ENCODE assay signal across 2 cellular contexts in genomic region chr2:44335806-44336538, GRCh38.
TF ChIP-seq lines count a peak whose summit lies in the region.

No MANE protein-coding gene starts in this region.

TF ChIP-seq in SK-N-SH, 30 proteins besides CTCF, POLR2A, EP300 and RAD21 (continued from another document):
- TF ChIP-seq TAF1 (IDR thresholded peaks at IDR 0.05; ENCODE audit: borderline replicate concordance, low read depth, low read length) = no peak
- no peak for TF ChIP-seq NRF1 (IDR thresholded peaks at IDR 0.05; ENCODE audit: low read depth, low read length)
- TF ChIP-seq, protein P1, sequence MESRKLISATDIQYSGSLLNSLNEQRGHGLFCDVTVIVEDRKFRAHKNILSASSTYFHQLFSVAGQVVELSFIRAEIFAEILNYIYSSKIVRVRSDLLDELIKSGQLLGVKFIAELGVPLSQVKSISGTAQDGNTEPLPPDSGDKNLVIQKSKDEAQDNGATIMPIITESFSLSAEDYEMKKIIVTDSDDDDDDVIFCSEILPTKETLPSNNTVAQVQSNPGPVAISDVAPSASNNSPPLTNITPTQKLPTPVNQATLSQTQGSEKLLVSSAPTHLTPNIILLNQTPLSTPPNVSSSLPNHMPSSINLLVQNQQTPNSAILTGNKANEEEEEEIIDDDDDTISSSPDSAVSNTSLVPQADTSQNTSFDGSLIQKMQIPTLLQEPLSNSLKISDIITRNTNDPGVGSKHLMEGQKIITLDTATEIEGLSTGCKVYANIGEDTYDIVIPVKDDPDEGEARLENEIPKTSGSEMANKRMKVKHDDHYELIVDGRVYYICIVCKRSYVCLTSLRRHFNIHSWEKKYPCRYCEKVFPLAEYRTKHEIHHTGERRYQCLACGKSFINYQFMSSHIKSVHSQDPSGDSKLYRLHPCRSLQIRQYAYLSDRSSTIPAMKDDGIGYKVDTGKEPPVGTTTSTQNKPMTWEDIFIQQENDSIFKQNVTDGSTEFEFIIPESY (IDR thresholded peaks at IDR 0.05; ENCODE audit: borderline replicate concordance, low read depth) = no peak
- TF ChIP-seq TCF12 (IDR thresholded peaks at IDR 0.05) = no peak
- TF ChIP-seq, protein P2, sequence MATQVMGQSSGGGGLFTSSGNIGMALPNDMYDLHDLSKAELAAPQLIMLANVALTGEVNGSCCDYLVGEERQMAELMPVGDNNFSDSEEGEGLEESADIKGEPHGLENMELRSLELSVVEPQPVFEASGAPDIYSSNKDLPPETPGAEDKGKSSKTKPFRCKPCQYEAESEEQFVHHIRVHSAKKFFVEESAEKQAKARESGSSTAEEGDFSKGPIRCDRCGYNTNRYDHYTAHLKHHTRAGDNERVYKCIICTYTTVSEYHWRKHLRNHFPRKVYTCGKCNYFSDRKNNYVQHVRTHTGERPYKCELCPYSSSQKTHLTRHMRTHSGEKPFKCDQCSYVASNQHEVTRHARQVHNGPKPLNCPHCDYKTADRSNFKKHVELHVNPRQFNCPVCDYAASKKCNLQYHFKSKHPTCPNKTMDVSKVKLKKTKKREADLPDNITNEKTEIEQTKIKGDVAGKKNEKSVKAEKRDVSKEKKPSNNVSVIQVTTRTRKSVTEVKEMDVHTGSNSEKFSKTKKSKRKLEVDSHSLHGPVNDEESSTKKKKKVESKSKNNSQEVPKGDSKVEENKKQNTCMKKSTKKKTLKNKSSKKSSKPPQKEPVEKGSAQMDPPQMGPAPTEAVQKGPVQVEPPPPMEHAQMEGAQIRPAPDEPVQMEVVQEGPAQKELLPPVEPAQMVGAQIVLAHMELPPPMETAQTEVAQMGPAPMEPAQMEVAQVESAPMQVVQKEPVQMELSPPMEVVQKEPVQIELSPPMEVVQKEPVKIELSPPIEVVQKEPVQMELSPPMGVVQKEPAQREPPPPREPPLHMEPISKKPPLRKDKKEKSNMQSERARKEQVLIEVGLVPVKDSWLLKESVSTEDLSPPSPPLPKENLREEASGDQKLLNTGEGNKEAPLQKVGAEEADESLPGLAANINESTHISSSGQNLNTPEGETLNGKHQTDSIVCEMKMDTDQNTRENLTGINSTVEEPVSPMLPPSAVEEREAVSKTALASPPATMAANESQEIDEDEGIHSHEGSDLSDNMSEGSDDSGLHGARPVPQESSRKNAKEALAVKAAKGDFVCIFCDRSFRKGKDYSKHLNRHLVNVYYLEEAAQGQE (IDR thresholded peaks at IDR 0.05; ENCODE audit: low read depth, low read length) = no peak
- no peak for TF ChIP-seq FOXM1 (IDR thresholded peaks at IDR 0.05; ENCODE audit: low read depth)

TF ChIP-seq in WTC11, 78 proteins besides CTCF, POLR2A, EP300 and RAD21 (continued from another document):
- no peak for TF ChIP-seq ATF6 (CRISPR knock-in tag; IDR thresholded peaks at IDR 0.05)
- TF ChIP-seq ATF1 (CRISPR knock-in tag; IDR thresholded peaks at IDR 0.05) = no peak
- TF ChIP-seq MYBL2 (CRISPR knock-in tag; IDR thresholded peaks at IDR 0.05) = no peak
- no peak for TF ChIP-seq MXD4 (CRISPR knock-in tag; IDR thresholded peaks at IDR 0.05; ENCODE audit: borderline replicate concordance)
- no peak for TF ChIP-seq AFF4 (CRISPR knock-in tag; IDR thresholded peaks at IDR 0.05; ENCODE audit: borderline replicate concordance)
- TF ChIP-seq CREB1 (CRISPR knock-in tag; IDR thresholded peaks at IDR 0.05) = no peak
- no peak for TF ChIP-seq FOXP1 (CRISPR knock-in tag; IDR thresholded peaks at IDR 0.05; ENCODE audit: borderline replicate concordance)
TF ChIP-seq in WTC11: peak in this region for 0.
